Comparison of ENCODE assay signal across 17 cellular contexts in genomic region chr2:238397381-238397780, GRCh38. TPM values are rescaled to one million over a fixed set of nuclear protein-coding genes. Genes with fewer than 3 reads are reported as not detected.
DNase-seq lines count a peak whose midpoint lies in the region; TF ChIP-seq lines count a peak whose summit lies in the region.
"Had no signal": no experiment of that assay in that cellular context is flagged by ENCODE, and none has a peak within 500 bp of the region (broad histone marks: within the 10 kb centered on the region; RNA-seq: fewer than 3 reads in every experiment).

No MANE protein-coding gene starts in this region.

- H3K9me3 Mint-ChIP-seq in H9 (no peaks in the 10 kb centered on the region; a peak in 1 of 5 replicates), glutamatergic neuron (ENCODE audit: unreplicated experiment) (peaks cover 5% of the 10 kb centered on the region), progenitor cell of endocrine pancreas (ENCODE audit: low read depth) (peaks cover 5% of the 10 kb centered on the region)
- H3K9me3 Mint-ChIP-seq: CD8-positive, alpha-beta T cell; GM23338 had no signal

- H3K4me1 Mint-ChIP-seq in H9 (peaks cover 0 to 11% of the 10 kb centered on the region in 2 experiments; a peak in 2 of 4 replicates), glutamatergic neuron (ENCODE audit: low read depth, unreplicated experiment) (peaks cover 16% of the 10 kb centered on the region), progenitor cell of endocrine pancreas (ENCODE audit: low read depth) (peaks cover 41% of the 10 kb centered on the region)
- H3K4me1 Mint-ChIP-seq: B cell had no signal

- no peak overlapping the region for H2BK12ac ChIP-seq in H9 (ENCODE audit: insufficient read length, low read depth, low read length)

- H3K79me1 ChIP-seq in H9 (ENCODE audit: insufficient read depth, low read depth, low read length, poor library complexity, severe bottlenecking), result no peaks in the 10 kb centered on the region

- no peak overlapping the region for H2AFZ ChIP-seq in H9 (ENCODE audit: low read length)
- H2AFZ ChIP-seq: GM23338 had no signal

- H3K27ac Mint-ChIP-seq in H9 (peak overlapping the region in 2 of 3 experiments; percentile 17 to 56; a peak in 1 of 7 replicates), glutamatergic neuron (ENCODE audit: unreplicated experiment) (peak overlapping the region; percentile 72), progenitor cell of endocrine pancreas (peak overlapping the region; percentile 65)
- H3K27ac Mint-ChIP-seq: B cell; CD8-positive, alpha-beta T cell; GM23338 had no signal

- H2BK20ac ChIP-seq in H9 (ENCODE audit: low read depth, low read length, poor library complexity, severe bottlenecking), result no peak overlapping the region

- no peak overlapping the region; a peak in 1 of 5 replicates for H3K4me3 Mint-ChIP-seq in H9
- H3K4me3 Mint-ChIP-seq in glutamatergic neuron (ENCODE audit: unreplicated experiment), result peak overlapping the region; percentile 30
- H3K4me3 Mint-ChIP-seq in progenitor cell of endocrine pancreas (ENCODE audit: low read depth), result no peak overlapping the region
- H3K4me3 Mint-ChIP-seq: B cell; CD8-positive, alpha-beta T cell; GM23338 had no signal

- no peak overlapping the region for H2BK5ac ChIP-seq in H9 (ENCODE audit: insufficient read length, low read length)

- H3K4ac ChIP-seq in H9 (ENCODE audit: low read depth, low read length), result no peak overlapping the region

- no peaks in the 10 kb centered on the region for H3K23me2 ChIP-seq in H9 (ENCODE audit: insufficient read length, low read depth, low read length, poor library complexity, severe bottlenecking)

- H4K8ac ChIP-seq in H9 (replicated peaks; ENCODE audit: insufficient read length, low read depth, low read length), result no peak overlapping the region

- H3K27ac ChIP-seq in H9 (ENCODE audit: insufficient read length, low read depth, low read length) (no peak overlapping the region), ectodermal cell (ENCODE audit: insufficient read depth, low read depth, low read length, poor library complexity, severe bottlenecking) (peak overlapping the region; percentile 8)
- H3K27ac ChIP-seq: BLaER1 treated with 17β-estradiol and CSF1 and Interleukin-3, amounts not matched to agents 10 nM and 100 nM had no signal

- H3K36me3 ChIP-seq in ectodermal cell (ENCODE audit: control insufficient read depth, insufficient read depth, low read length), result no peaks in the 10 kb centered on the region

- no peak overlapping the region for H3K18ac ChIP-seq in H9 (ENCODE audit: insufficient read length, low read depth, low read length)

- no peak overlapping the region for H3K4me2 ChIP-seq in H9 (ENCODE audit: insufficient read depth, insufficient read length, low read length)
- H3K4me2 ChIP-seq: BLaER1 treated with 17β-estradiol and CSF1 and Interleukin-3, amounts not matched to agents 10 nM and 100 nM; GM23338 had no signal

- no peak overlapping the region for H3K9ac ChIP-seq in H9 (ENCODE audit: extremely low read depth, insufficient read length, low read length)
- H3K9ac ChIP-seq: BLaER1 treated with 17β-estradiol and CSF1 and Interleukin-3, amounts not matched to agents 10 nM and 100 nM had no signal

- H3T11ph ChIP-seq in H9 (ENCODE audit: low read length), result no peak overlapping the region

- H3K9me3 ChIP-seq in H9 (ENCODE audit: control insufficient read depth, low read depth, low read length), result no peaks in the 10 kb centered on the region
- H3K9me3 ChIP-seq in ectodermal cell (ENCODE audit: control insufficient read depth, low read length), result no peaks in the 10 kb centered on the region
- H3K9me3 ChIP-seq: BLaER1 treated with 17β-estradiol and CSF1 and Interleukin-3, amounts not matched to agents 10 nM and 100 nM had no signal

- no peaks in the 10 kb centered on the region for H3K27me3 Mint-ChIP-seq in H9 (ENCODE audit: low read depth)
- peaks cover 9% of the 10 kb centered on the region for H3K27me3 Mint-ChIP-seq in glutamatergic neuron (ENCODE audit: unreplicated experiment)
- H3K27me3 Mint-ChIP-seq in progenitor cell of endocrine pancreas, result no peaks in the 10 kb centered on the region
- H3K27me3 Mint-ChIP-seq: B cell had no signal

- no peak overlapping the region for H2BK120ac ChIP-seq in H9 (ENCODE audit: low read depth, low read length, poor library complexity, severe bottlenecking)

- H3K56ac ChIP-seq in H9 (ENCODE audit: insufficient read length, low read depth, low read length), result no peak overlapping the region

- no CpG with 5 or more reads among the region's 12 CpGs for WGBS in H9 (ENCODE audit: extremely low coverage, insufficient read length, low lambda C conversion rate)
- 83 to 85% methylated on average over 12 of the region's 12 CpGs for WGBS in ectodermal cell, 2 experiments

- H3K27me3 ChIP-seq in H9 (ENCODE audit: insufficient read depth, low read length), result no peaks in the 10 kb centered on the region
- H3K27me3 ChIP-seq in ectodermal cell (ENCODE audit: control insufficient read depth, insufficient read depth, low read length, poor library complexity, severe bottlenecking), result no peaks in the 10 kb centered on the region
- H3K27me3 ChIP-seq: BLaER1 treated with 17β-estradiol and CSF1 and Interleukin-3, amounts not matched to agents 10 nM and 100 nM had no signal

- H4K5ac ChIP-seq in H9 (ENCODE audit: insufficient read length, low read depth, low read length), result no peak overlapping the region

- no peak overlapping the region for H2AK5ac ChIP-seq in H9 (ENCODE audit: insufficient read length, low read length)

- H3K4me1 ChIP-seq in H9 (ENCODE audit: insufficient read depth, low read length) (no peaks in the 10 kb centered on the region), ectodermal cell (ENCODE audit: control insufficient read depth, insufficient read depth, low read length) (peaks cover 7% of the 10 kb centered on the region)
- H3K4me1 ChIP-seq: BLaER1 treated with 17β-estradiol and CSF1 and Interleukin-3, amounts not matched to agents 10 nM and 100 nM had no signal

- no peaks in the 10 kb centered on the region for H3K79me2 ChIP-seq in H9 (ENCODE audit: insufficient read depth, low read length)

- H3K23ac ChIP-seq in H9 (ENCODE audit: insufficient read length, low read depth, low read length), result no peak overlapping the region

- H3K36me3 Mint-ChIP-seq in H9 (ENCODE audit: insufficient read depth in 1 of 3, low read depth in 3 of 3), result peaks cover 0 to 4% (median 0%) of the 10 kb centered on the region in 3 experiments; a peak in 3 of 7 replicates
- peaks cover 7% of the 10 kb centered on the region for H3K36me3 Mint-ChIP-seq in glutamatergic neuron (ENCODE audit: unreplicated experiment)
- no peaks in the 10 kb centered on the region for H3K36me3 Mint-ChIP-seq in progenitor cell of endocrine pancreas (ENCODE audit: insufficient read depth)

- TF ChIP-seq CTCF in H9 (conservative IDR thresholded peaks at IDR 0.05), result no peak
- TF ChIP-seq CTCF in glutamatergic neuron (IDR thresholded peaks at IDR 0.05; ENCODE audit: partially characterized antibody, unreplicated experiment), result no peak
- TF ChIP-seq CTCF in progenitor cell of endocrine pancreas (IDR thresholded peaks at IDR 0.05; ENCODE audit: unreplicated experiment), result no peak

- H3K4me3 ChIP-seq in ectodermal cell (ENCODE audit: insufficient read depth, low read depth, low read length), result no peak overlapping the region
- H3K4me3 ChIP-seq: BLaER1 treated with 17β-estradiol and CSF1 and Interleukin-3, amounts not matched to agents 10 nM and 100 nM; GM12878; GM23338 had no signal

- DNase-seq in H9 (no peak), glutamatergic neuron (no peak), progenitor cell of endocrine pancreas (ENCODE audit: low spot score, unreplicated experiment) (no peak), ecto neural progenitor cell (ENCODE audit: low spot score) (no peak), retina (no peak), NOMO-1 treated with dmso at 0.1 percent for 144 hours (lab: John Stamatoyannopoulos, UW; ENCODE audit: unreplicated experiment) (no peak)
- DNase-seq in activated CD8-positive, alpha-beta memory T cell treated with anti-CD3 and anti-CD28 coated beads, Interleukin-2, amount 50 U/mL, for 4 hours, result no peak
- DNase-seq: Calu3; CD8-positive, alpha-beta T cell; DMS79 treated with DMSO at 0.1 percent for 48 hours; EL; HCEC 1CT had no signal

- no peak overlapping the region for H2BK15ac ChIP-seq in H9 (ENCODE audit: low read depth, low read length)

- H4K91ac ChIP-seq in H9 (ENCODE audit: insufficient read length, low read depth, low read length), result no peak overlapping the region

- H4K20me1 ChIP-seq in H9 (ENCODE audit: control insufficient read depth, insufficient read depth, insufficient read length), result no peaks in the 10 kb centered on the region
- H4K20me1 ChIP-seq: BLaER1 treated with 17β-estradiol and CSF1 and Interleukin-3, amounts not matched to agents 10 nM and 100 nM had no signal

- H3K14ac ChIP-seq in H9 (ENCODE audit: insufficient read depth, low read length), result no peak overlapping the region

RNA-seq across cellular contexts. Expression of gene ASB1, which starts 29.3 kb away (rescaled TPM):
- 46.0 and 49.4 TPM in 2 replicates for total RNA-seq in H9 (2021)
- 26.6 TPM for polyA plus RNA-seq in ectodermal cell (2013, experiment 1 of 4)
- 25.7 TPM for polyA plus RNA-seq in ectodermal cell (2013, experiment 2 of 4)
- polyA plus RNA-seq in ectodermal cell (2013, experiment 3 of 4), result 15.9 TPM
- polyA plus RNA-seq in ectodermal cell (2013, experiment 4 of 4), result 18.1 TPM
- 36.1 TPM for total RNA-seq in glutamatergic neuron (ENCODE audit: unreplicated experiment)
- total RNA-seq in progenitor cell of endocrine pancreas, result 42.3 and 46.8 TPM in 2 replicates
